1 cellular context compared by ENCODE assay signal in the genomic region with DNA sequence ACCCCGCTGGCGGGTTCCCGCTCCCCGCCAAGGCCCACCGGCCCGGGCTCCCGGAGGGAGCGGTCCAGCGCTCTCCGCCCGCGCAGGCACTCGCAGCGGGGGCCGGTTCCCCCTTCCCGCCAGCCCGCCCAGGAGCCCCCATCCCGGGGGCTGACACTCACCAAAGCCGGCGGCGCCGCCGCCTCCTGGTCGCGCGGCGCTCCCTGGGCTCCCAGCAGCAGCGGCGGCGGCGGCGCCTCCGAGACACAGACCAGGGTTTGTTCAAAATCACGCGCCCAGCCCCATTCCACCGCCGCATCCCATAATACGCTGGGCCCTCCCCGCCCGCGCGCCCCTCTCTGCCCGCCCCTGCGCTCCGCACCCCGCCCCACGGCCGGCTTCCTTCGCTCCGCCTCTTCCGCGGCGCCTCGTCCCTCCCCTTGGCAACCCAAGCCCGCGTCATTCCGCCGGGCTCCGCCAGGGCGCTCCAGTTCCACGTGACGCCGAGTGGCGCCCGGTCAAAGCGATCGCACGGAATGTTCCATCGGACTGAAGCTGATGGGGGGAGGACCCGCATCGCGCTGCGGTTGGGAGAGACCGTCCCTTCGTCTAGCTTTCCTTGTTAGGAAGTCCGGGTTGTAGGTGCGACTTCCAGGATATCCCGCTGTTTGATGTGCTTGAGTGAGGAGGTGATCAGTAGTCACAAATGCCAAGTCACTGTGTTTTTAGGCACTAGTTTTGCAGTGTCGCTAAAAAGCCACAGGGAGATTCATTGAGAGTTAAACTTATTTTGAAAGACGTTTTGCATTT.
TF ChIP-seq lines count a peak whose summit lies in the region.

No MANE protein-coding gene starts in this region.

TF ChIP-seq in K562, 482 proteins besides CTCF, POLR2A, EP300 and RAD21 (continued from another document and continues in another):
- TF ChIP-seq, protein P1, sequence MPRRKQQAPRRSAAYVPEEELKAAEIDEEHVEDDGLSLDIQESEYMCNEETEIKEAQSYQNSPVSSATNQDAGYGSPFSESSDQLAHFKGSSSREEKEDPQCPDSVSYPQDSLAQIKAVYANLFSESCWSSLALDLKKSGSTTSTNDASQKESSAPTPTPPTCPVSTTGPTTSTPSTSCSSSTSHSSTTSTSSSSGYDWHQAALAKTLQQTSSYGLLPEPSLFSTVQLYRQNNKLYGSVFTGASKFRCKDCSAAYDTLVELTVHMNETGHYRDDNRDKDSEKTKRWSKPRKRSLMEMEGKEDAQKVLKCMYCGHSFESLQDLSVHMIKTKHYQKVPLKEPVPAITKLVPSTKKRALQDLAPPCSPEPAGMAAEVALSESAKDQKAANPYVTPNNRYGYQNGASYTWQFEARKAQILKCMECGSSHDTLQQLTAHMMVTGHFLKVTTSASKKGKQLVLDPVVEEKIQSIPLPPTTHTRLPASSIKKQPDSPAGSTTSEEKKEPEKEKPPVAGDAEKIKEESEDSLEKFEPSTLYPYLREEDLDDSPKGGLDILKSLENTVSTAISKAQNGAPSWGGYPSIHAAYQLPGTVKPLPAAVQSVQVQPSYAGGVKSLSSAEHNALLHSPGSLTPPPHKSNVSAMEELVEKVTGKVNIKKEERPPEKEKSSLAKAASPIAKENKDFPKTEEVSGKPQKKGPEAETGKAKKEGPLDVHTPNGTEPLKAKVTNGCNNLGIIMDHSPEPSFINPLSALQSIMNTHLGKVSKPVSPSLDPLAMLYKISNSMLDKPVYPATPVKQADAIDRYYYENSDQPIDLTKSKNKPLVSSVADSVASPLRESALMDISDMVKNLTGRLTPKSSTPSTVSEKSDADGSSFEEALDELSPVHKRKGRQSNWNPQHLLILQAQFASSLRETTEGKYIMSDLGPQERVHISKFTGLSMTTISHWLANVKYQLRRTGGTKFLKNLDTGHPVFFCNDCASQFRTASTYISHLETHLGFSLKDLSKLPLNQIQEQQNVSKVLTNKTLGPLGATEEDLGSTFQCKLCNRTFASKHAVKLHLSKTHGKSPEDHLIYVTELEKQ (CRISPR knock-in tag; IDR thresholded peaks at IDR 0.05) = no peak
- 0 out of 2 replicates have a peak, but pooled peaks have one; percentile 46 for TF ChIP-seq SIN3B (IDR thresholded peaks at IDR 0.05; ENCODE audit: low read depth)
- TF ChIP-seq MAFG (tag; conservative IDR thresholded peaks at IDR 0.05) = peak; percentile 91
- TF ChIP-seq USF1 (CRISPR knock-in tag; IDR thresholded peaks at IDR 0.05) = peak; percentile 97
- TF ChIP-seq, protein P2, sequence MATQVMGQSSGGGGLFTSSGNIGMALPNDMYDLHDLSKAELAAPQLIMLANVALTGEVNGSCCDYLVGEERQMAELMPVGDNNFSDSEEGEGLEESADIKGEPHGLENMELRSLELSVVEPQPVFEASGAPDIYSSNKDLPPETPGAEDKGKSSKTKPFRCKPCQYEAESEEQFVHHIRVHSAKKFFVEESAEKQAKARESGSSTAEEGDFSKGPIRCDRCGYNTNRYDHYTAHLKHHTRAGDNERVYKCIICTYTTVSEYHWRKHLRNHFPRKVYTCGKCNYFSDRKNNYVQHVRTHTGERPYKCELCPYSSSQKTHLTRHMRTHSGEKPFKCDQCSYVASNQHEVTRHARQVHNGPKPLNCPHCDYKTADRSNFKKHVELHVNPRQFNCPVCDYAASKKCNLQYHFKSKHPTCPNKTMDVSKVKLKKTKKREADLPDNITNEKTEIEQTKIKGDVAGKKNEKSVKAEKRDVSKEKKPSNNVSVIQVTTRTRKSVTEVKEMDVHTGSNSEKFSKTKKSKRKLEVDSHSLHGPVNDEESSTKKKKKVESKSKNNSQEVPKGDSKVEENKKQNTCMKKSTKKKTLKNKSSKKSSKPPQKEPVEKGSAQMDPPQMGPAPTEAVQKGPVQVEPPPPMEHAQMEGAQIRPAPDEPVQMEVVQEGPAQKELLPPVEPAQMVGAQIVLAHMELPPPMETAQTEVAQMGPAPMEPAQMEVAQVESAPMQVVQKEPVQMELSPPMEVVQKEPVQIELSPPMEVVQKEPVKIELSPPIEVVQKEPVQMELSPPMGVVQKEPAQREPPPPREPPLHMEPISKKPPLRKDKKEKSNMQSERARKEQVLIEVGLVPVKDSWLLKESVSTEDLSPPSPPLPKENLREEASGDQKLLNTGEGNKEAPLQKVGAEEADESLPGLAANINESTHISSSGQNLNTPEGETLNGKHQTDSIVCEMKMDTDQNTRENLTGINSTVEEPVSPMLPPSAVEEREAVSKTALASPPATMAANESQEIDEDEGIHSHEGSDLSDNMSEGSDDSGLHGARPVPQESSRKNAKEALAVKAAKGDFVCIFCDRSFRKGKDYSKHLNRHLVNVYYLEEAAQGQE (CRISPR knock-in tag; IDR thresholded peaks at IDR 0.05; ENCODE audit: low read depth) = peak; percentile 40; the same call in 1 of the 2 replicates
- peak; percentile 57 for TF ChIP-seq PML (IDR thresholded peaks at IDR 0.05; ENCODE audit: low read length)
- peak; percentile 37 to 95; a peak in 3 of 4 replicates for TF ChIP-seq SRF (CRISPR knock-in tag; IDR thresholded peaks at IDR 0.05)
- no peak for TF ChIP-seq CHD1 (IDR thresholded peaks at IDR 0.05; ENCODE audit: low read length)
- TF ChIP-seq ZFP36 (IDR thresholded peaks at IDR 0.05; ENCODE audit: low read depth, low read length, partially characterized antibody) = peak; percentile 31
- TF ChIP-seq PRPF4 (IDR thresholded peaks at IDR 0.05; ENCODE audit: insufficient read depth, low read depth, low read length, poor library complexity, severe bottlenecking) = no peak
- TF ChIP-seq ELF2 (CRISPR knock-in tag; IDR thresholded peaks at IDR 0.05) = no peak
- no peak for TF ChIP-seq E2F5 (CRISPR knock-in tag; IDR thresholded peaks at IDR 0.05)
- TF ChIP-seq ZC3H4 (CRISPR knock-in tag; IDR thresholded peaks at IDR 0.05; ENCODE audit: borderline replicate concordance) = no peak
- TF ChIP-seq ELF1 (tag; IDR thresholded peaks at IDR 0.05) = peak; percentile 82
- no peak for TF ChIP-seq E2F3 (CRISPR knock-in tag; IDR thresholded peaks at IDR 0.05)
- TF ChIP-seq, protein P3, sequence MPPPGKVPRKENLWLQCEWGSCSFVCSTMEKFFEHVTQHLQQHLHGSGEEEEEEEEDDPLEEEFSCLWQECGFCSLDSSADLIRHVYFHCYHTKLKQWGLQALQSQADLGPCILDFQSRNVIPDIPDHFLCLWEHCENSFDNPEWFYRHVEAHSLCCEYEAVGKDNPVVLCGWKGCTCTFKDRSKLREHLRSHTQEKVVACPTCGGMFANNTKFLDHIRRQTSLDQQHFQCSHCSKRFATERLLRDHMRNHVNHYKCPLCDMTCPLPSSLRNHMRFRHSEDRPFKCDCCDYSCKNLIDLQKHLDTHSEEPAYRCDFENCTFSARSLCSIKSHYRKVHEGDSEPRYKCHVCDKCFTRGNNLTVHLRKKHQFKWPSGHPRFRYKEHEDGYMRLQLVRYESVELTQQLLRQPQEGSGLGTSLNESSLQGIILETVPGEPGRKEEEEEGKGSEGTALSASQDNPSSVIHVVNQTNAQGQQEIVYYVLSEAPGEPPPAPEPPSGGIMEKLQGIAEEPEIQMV (tag; conservative IDR thresholded peaks at IDR 0.05; ENCODE audit: low read depth) = no peak
- no peak; the same call in 1 of the 2 replicates for TF ChIP-seq ZNF431 (CRISPR knock-in tag; IDR thresholded peaks at IDR 0.05)
- TF ChIP-seq ZNF224 (CRISPR knock-in tag; IDR thresholded peaks at IDR 0.05) = no peak
- TF ChIP-seq ARHGAP35 (IDR thresholded peaks at IDR 0.05; ENCODE audit: partially characterized antibody) = no peak
- no peak for TF ChIP-seq MEF2A (IDR thresholded peaks at IDR 0.05; ENCODE audit: control insufficient read depth, low read depth, low read length)
- no peak for TF ChIP-seq U2AF2 (optimal IDR thresholded peaks at IDR 0.05; ENCODE audit: low read depth, low read length)
- no peak for TF ChIP-seq WHSC1 (IDR thresholded peaks at IDR 0.05; ENCODE audit: low read length)
- peak; percentile 72 to 76 for TF ChIP-seq E2F6 (IDR thresholded peaks at IDR 0.05; ENCODE audit: borderline replicate concordance in 1 of 2, extremely low read depth in 1 of 2, insufficient read depth in 1 of 2, insufficient read length in 1 of 2, low read depth in 1 of 2, low read length in 1 of 2, poor library complexity in 1 of 2, severe bottlenecking in 1 of 2)
- TF ChIP-seq ZNF12 (CRISPR knock-in tag; IDR thresholded peaks at IDR 0.05) = no peak
- TF ChIP-seq TEAD2 (tag; IDR thresholded peaks at IDR 0.05) = no peak
- TF ChIP-seq, protein P4, sequence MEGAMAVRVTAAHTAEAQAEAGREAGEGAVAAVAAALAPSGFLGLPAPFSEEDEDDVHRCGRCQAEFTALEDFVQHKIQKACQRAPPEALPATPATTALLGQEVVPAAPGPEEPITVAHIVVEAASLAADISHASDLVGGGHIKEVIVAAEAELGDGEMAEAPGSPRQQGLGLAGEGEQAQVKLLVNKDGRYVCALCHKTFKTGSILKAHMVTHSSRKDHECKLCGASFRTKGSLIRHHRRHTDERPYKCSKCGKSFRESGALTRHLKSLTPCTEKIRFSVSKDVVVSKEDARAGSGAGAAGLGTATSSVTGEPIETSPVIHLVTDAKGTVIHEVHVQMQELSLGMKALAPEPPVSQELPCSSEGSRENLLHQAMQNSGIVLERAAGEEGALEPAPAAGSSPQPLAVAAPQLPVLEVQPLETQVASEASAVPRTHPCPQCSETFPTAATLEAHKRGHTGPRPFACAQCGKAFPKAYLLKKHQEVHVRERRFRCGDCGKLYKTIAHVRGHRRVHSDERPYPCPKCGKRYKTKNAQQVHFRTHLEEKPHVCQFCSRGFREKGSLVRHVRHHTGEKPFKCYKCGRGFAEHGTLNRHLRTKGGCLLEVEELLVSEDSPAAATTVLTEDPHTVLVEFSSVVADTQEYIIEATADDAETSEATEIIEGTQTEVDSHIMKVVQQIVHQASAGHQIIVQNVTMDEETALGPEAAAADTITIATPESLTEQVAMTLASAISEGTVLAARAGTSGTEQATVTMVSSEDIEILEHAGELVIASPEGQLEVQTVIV (CRISPR knock-in tag; IDR thresholded peaks at IDR 0.05; ENCODE audit: borderline replicate concordance) = no peak
- peak; percentile 94 for TF ChIP-seq MTA1 (IDR thresholded peaks at IDR 0.05; ENCODE audit: borderline replicate concordance)
- peak; percentile 38 for TF ChIP-seq HNRNPLL (IDR thresholded peaks at IDR 0.05; ENCODE audit: low read depth, low read length, poor library complexity, severe bottlenecking)
- TF ChIP-seq DDX20 (tag; IDR thresholded peaks at IDR 0.05; ENCODE audit: low read depth) = no peak
- TF ChIP-seq, protein P5, sequence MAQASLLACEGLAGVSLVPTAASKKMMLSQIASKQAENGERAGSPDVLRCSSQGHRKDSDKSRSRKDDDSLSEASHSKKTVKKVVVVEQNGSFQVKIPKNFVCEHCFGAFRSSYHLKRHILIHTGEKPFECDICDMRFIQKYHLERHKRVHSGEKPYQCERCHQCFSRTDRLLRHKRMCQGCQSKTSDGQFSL (CRISPR knock-in tag; IDR thresholded peaks at IDR 0.05) = 0 out of 2 replicates have a peak, but pooled peaks have one; percentile 6
- TF ChIP-seq, protein P5 (tag; IDR thresholded peaks at IDR 0.05) = no peak
- TF ChIP-seq CEBPG (CRISPR knock-in tag; IDR thresholded peaks at IDR 0.05) = no peak
- peak in 1 of 2 experiments; percentile 59; a peak in 1 of 4 replicates for TF ChIP-seq CEBPG (tag; conservative IDR thresholded peaks at IDR 0.05 in 1 of 2, IDR thresholded peaks at IDR 0.05 in 1 of 2)
- TF ChIP-seq RREB1 (CRISPR knock-in tag; IDR thresholded peaks at IDR 0.05) = no peak
